Comparison of ENCODE assay signal across 14 cellular contexts in the genomic region with DNA sequence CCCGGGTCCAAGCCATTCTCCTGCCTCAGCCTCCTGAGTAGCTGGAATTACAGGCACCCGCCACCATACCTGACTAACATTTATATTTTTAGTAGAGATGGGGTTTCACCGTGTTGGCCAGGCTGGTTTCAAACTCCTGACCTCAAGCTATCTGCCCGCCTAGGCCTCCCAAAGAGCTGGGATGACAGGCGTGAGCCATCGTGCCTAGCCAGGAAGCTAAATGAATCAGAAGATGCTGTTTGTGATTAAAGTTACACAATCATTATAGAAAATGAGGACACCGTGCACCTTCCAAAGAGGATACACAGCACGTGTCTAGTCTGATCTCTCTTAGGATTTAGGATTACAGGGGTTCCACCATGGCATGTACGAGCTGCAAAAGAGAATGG.
DNase-seq lines count a peak whose midpoint lies in the region; ATAC-seq, FAIRE-seq and TF ChIP-seq lines count a peak whose summit lies in the region.
"Had no signal": no experiment of that assay in that cellular context is flagged by ENCODE, and none has a peak within 500 bp of the region (broad histone marks: within the 10 kb centered on the region; RNA-seq: fewer than 3 reads in every experiment).

No MANE protein-coding gene starts in this region.

- H3K4me1 Mint-ChIP-seq in HFFc6 (ENCODE audit: low read depth): peaks cover 19% of the 10 kb centered on the region

- H4K20me1 ChIP-seq in mammary epithelial cell (ENCODE audit: insufficient read depth, low read length) (no peaks in the 10 kb centered on the region), smooth muscle cell (ENCODE audit: low read depth) (peaks cover 56% of the 10 kb centered on the region)

- peak overlapping the region; percentile 75 for H3K9ac ChIP-seq in mammary epithelial cell (ENCODE audit: insufficient read depth, low read length)
- H3K9ac ChIP-seq in smooth muscle cell (ENCODE audit: low read depth): no peak overlapping the region

- H3K4me1 ChIP-seq in mammary epithelial cell (ENCODE audit: insufficient read depth, low read length) (peaks cover 6% of the 10 kb centered on the region), smooth muscle cell (ENCODE audit: low read depth) (peaks cover 24% of the 10 kb centered on the region)

- H3K9me3 ChIP-seq in mammary epithelial cell (replicated peaks; ENCODE audit: insufficient read depth, low read length): no peaks in the 10 kb centered on the region
- H3K9me3 ChIP-seq in smooth muscle cell (replicated peaks; ENCODE audit: low read depth): no peaks in the 10 kb centered on the region

- H2AFZ ChIP-seq in mammary epithelial cell (ENCODE audit: low read depth, low read length) (peak overlapping the region; percentile 57), smooth muscle cell (ENCODE audit: low read depth) (no peak overlapping the region)

- H3K9me3 Mint-ChIP-seq in HFFc6: no peaks in the 10 kb centered on the region
- H3K9me3 Mint-ChIP-seq: T-helper 2 cell treated with Interferon-gamma antibody and Interleukin-4, amounts not matched to agents 5 μg/mL and 100 μg/mL, for 36 hours had no signal

- in situ Hi-C loops in mammary epithelial cell (cut with MboI; ENCODE audit: low sequenced_read_pairs in 2 of 2): no loop called here

- 0 out of 2 replicates have a peak, but pooled peaks cover 7% of the 10 kb centered on the region for H3K36me3 Mint-ChIP-seq in HFFc6 (ENCODE audit: low read depth)

- intact Hi-C loops in mammary epithelial cell (cut with micrococcal nuclease): loop anchor here (10.0 kb wide), 1 partner anchor 84 kb away; no protein-coding TSS in a partner anchor

- no peak for ATAC-seq in GM21529 (IDR thresholded peaks at IDR 0.05; ENCODE audit: unreplicated experiment)
- no peak for ATAC-seq in GM19455 (IDR thresholded peaks at IDR 0.05; ENCODE audit: unreplicated experiment)

- no peak for TF ChIP-seq CTCF in HFFc6 (IDR thresholded peaks at IDR 0.05)
- no peak for TF ChIP-seq CTCF in mammary epithelial cell (conservative IDR thresholded peaks at IDR 0.05 in 1 of 2, IDR thresholded peaks at IDR 0.05 in 1 of 2; ENCODE audit: extremely low read depth in 1 of 2, insufficient read depth in 1 of 2, low read depth in 1 of 2, low read length in 2 of 2)
- TF ChIP-seq CTCF in smooth muscle cell (IDR thresholded peaks at IDR 0.05; ENCODE audit: borderline replicate concordance, insufficient read depth, poor library complexity, severe bottlenecking): no peak

- no peak for TF ChIP-seq POLR2A in H54 (IDR thresholded peaks at IDR 0.05; ENCODE audit: low read depth, low read length)

- H3K79me2 ChIP-seq in mammary epithelial cell (ENCODE audit: insufficient read depth, low read length) (no peaks in the 10 kb centered on the region), smooth muscle cell (ENCODE audit: low read depth) (no peaks in the 10 kb centered on the region)

- BruUV-seq in mammary epithelial cell (replicated peaks; lab: Mats Ljungman, UMichigan): no TSS peak

- H3K4me3 ChIP-seq in mammary epithelial cell (replicated peaks in 1 of 3; ENCODE audit: insufficient read depth in 1 of 3, low read depth in 2 of 3, low read length in 3 of 3): no peak overlapping the region
- no peak overlapping the region for H3K4me3 ChIP-seq in smooth muscle cell

- no peaks in the 10 kb centered on the region for H3F3A ChIP-seq in smooth muscle cell (ENCODE audit: low read depth)

- H3K36me3 ChIP-seq in mammary epithelial cell (ENCODE audit: insufficient read depth, low read length): no peaks in the 10 kb centered on the region
- H3K36me3 ChIP-seq in smooth muscle cell (ENCODE audit: low read depth): no peaks in the 10 kb centered on the region

- no peak for FAIRE-seq in H54 (lab: Jason Lieb, UNC)
- FAIRE-seq: endothelial cell of umbilical vein had no signal

- no peak overlapping the region; the same call in 1 of the 2 replicates for H3K4me3 Mint-ChIP-seq in HFFc6
- H3K4me3 Mint-ChIP-seq: T-helper 2 cell treated with Interferon-gamma antibody and Interleukin-4, amounts not matched to agents 5 μg/mL and 100 μg/mL, for 36 hours had no signal

- DNase-seq in HFFc6 (no peak), mammary epithelial cell (peak; percentile 84), kidney tubule cell (ENCODE audit: low spot score) (peak; percentile 25), smooth muscle cell (lab: John Stamatoyannopoulos, UW; ENCODE audit: unreplicated experiment) (no peak), H54 (ENCODE audit: insufficient read length, low spot score) (no peak), substantia nigra (lab: John Stamatoyannopoulos, UW) (no peak)
- DNase-seq: activated CD4-positive, alpha-beta T cell treated with anti-CD3 and anti-CD28 coated beads, Interleukin-2, amount 50 U/mL, for 4 hours; activated gamma-delta T cell; NCI-H187 treated with DMSO at 0.1 percent for 48 hours; NCI-H82 had no signal

- H3K27me3 ChIP-seq in mammary epithelial cell (ENCODE audit: insufficient read depth, low read length) (no peaks in the 10 kb centered on the region), smooth muscle cell (ENCODE audit: low read depth) (no peaks in the 10 kb centered on the region)

- CTCF ChIA-PET in mammary epithelial cell (lab: Charles Lee; ENCODE audit: low non-redundant PET): no interaction called here

- H3K27ac ChIP-seq in mammary epithelial cell (ENCODE audit: insufficient read depth, low read depth, low read length) (peak overlapping the region; percentile 92), smooth muscle cell (ENCODE audit: low read depth) (peak overlapping the region; percentile 58), substantia nigra (ENCODE audit: low read depth, low read length, poor library complexity, severe bottlenecking) (no peak overlapping the region)

- H3K4me2 ChIP-seq in mammary epithelial cell (ENCODE audit: insufficient read depth, low read depth, low read length): peak overlapping the region; percentile 72
- peak overlapping the region; percentile 39 for H3K4me2 ChIP-seq in smooth muscle cell

- H3K27ac Mint-ChIP-seq in HFFc6: peak overlapping the region; percentile 51; the same call in 1 of the 2 replicates
- H3K27ac Mint-ChIP-seq: T-helper 2 cell treated with Interferon-gamma antibody and Interleukin-4, amounts not matched to agents 5 μg/mL and 100 μg/mL, for 36 hours had no signal

- no peaks in the 10 kb centered on the region for H3K27me3 Mint-ChIP-seq in HFFc6 (ENCODE audit: insufficient read depth)

- dilution Hi-C loops in mammary epithelial cell (cut with HindIII; ENCODE audit: low sequenced_read_pairs): no loop called here

- WGBS in mammary epithelial cell (ENCODE audit: low coverage, missing lambda C conversion rate): 0% methylated on average over 6 of the region's 9 CpGs
- WGBS in smooth muscle cell (ENCODE audit: low lambda C conversion rate): 71% methylated on average over 9 of the region's 9 CpGs

Comparison
In these comparisons a context has a peak if more than half of its experiments do, and no peak if none do; other contexts are left out.
1. DNase-seq: peak in mammary epithelial cell (single experiment) and kidney tubule cell (single experiment); none in HFFc6 (single experiment), smooth muscle cell (single experiment), H54 (single experiment) and substantia nigra (0 of 49).